Comparison of ENCODE assay signal across 14 cellular contexts in the genomic region with DNA sequence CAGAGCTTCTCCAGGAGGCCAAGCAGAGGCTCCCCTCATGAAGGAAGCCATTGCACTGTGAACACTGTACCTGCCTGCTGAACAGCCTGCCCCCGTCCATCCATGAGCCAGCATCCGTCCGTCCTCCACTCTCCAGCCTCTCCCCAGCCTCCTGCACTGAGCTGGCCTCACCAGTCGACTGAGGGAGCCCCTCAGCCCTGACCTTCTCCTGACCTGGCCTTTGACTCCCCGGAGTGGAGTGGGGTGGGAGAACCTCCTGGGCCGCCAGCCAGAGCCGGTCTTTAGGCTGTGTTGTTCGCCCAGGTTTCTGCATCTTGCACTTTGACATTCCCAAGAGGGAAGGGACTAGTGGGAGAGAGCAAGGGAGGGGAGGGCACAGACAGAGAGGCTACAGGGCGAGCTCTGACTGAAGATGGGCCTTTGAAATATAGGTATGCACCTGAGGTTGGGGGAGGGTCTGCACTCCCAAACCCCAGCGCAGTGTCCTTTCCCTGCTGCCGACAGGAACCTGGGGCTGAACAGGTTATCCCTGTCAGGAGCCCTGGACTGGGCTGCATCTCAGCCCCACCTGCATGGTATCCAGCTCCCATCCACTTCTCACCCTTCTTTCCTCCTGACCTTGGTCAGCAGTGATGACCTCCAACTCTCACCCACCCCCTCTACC. TPM values are rescaled to one million over a fixed set of nuclear protein-coding genes. Genes with fewer than 3 reads are reported as not detected.
A peak's percentile ranks its signal among the peaks of the same experiment; 100 is the strongest.
DNase-seq lines count a peak whose midpoint lies in the region; ATAC-seq and TF ChIP-seq lines count a peak whose summit lies in the region.
"Had no signal": no experiment of that assay in that cellular context is flagged by ENCODE, and none has a peak within 500 bp of the region (broad histone marks: within the 10 kb centered on the region; RNA-seq: fewer than 3 reads in every experiment).

No MANE protein-coding gene starts in this region.

- TF ChIP-seq CTCF in RWPE2 (IDR thresholded peaks at IDR 0.05; ENCODE audit: poor library complexity, severe bottlenecking) (no peak), esophagus muscularis mucosa (IDR thresholded peaks at IDR 0.05) (no peak), ovary (IDR thresholded peaks at IDR 0.05) (no peak), thyroid gland (IDR thresholded peaks at IDR 0.05) (no peak)

- WGBS in esophagus muscularis mucosa = 88% methylated on average over 9 of the region's 11 CpGs
- 55 to 64% (median 56%) methylated on average over 11 of the region's 11 CpGs for WGBS in ovary, 3 donors
- WGBS in thyroid gland, 2 donors = 89 to 91% methylated on average over 9 to 11 of the region's 11 CpGs

- intact Hi-C loops in esophagus muscularis mucosa (cut with DNase I) = loop anchor here (5.0 kb wide), 2 partner anchors 53 to 62 kb away; a partner anchor contains a TSS
- intact Hi-C loops in ovary (cut with DNase I) = loop anchor here in 3 of 4 donors (5.0 to 10.0 kb wide), 4 partner anchors 52 to 137 kb away; a partner anchor contains a TSS
- intact Hi-C loops in thyroid gland (cut with DNase I) = loop anchor here (5.0 kb wide), 1 partner anchor 48 kb away; no protein-coding TSS in a partner anchor

- H3K4me1 ChIP-seq in RWPE2 (ENCODE audit: insufficient read depth, poor library complexity, severe bottlenecking) (peaks cover 23% of the 10 kb centered on the region), esophagus muscularis mucosa (peaks cover 54 to 74% (median 63%) of the 10 kb centered on the region in 4 donors), ovary (ENCODE audit: insufficient read depth) (peaks cover 33% of the 10 kb centered on the region), thyroid gland (peaks cover 21 to 51% of the 10 kb centered on the region in 2 donors)

- H3K9me3 ChIP-seq in RWPE2 (ENCODE audit: severe bottlenecking) (no peaks in the 10 kb centered on the region), esophagus muscularis mucosa (no peaks in the 10 kb centered on the region), ovary (no peaks in the 10 kb centered on the region), thyroid gland (no peaks in the 10 kb centered on the region)
- H3K9me3 ChIP-seq: BLaER1 had no signal

- no peak for ATAC-seq in RWPE2 (ENCODE audit: low read depth)
- no peak for ATAC-seq in GM19328 (IDR thresholded peaks at IDR 0.05; ENCODE audit: unreplicated experiment)
- ATAC-seq: naive thymus-derived CD4-positive, alpha-beta T cell had no signal

- H3K27ac ChIP-seq in RWPE2 (ENCODE audit: poor library complexity, severe bottlenecking) = peak overlapping the region; percentile 60
- H3K27ac ChIP-seq in esophagus muscularis mucosa (replicated peaks in 1 of 4) = peak overlapping the region; percentile 76 to 85 (median 84)
- peak overlapping the region; percentile 38 to 62 for H3K27ac ChIP-seq in ovary
- H3K27ac ChIP-seq in thyroid gland = peak overlapping the region; percentile 78 to 82 (median 78)
- H3K27ac ChIP-seq: BLaER1 had no signal

- DNase-seq in RWPE2 (ENCODE audit: low spot score) (no peak), esophagus muscularis mucosa (ENCODE audit: extremely low spot score) (no peak), ovary (peak in 3 of 5 donors; percentile 40 to 67 (median 51)), thyroid gland (no peak), activated gamma-delta T cell treated with Interleukin-2 at 50 U/mL for 16 hours (no peak)
- no peak for DNase-seq in stimulated activated CD8-positive, alpha-beta memory T cell treated with anti-CD3 and anti-CD28 coated beads, Interleukin-4, amount 100 ng/mL, for 48 hours
- DNase-seq: activated CD4-positive, alpha-beta memory T cell treated with anti-CD3 and anti-CD28 coated beads, Interleukin-2, amount 10 ng/mL, durations not matched to agents 7 days and 5 days; activated naive CD4-positive, alpha-beta T cell; NCI-H1436; NCI-H526 had no signal

- H3K27me3 ChIP-seq in RWPE2 (ENCODE audit: insufficient read depth, poor library complexity, severe bottlenecking) (no peaks in the 10 kb centered on the region), esophagus muscularis mucosa (no peaks in the 10 kb centered on the region), ovary (no peaks in the 10 kb centered on the region), thyroid gland (no peaks in the 10 kb centered on the region)
- H3K27me3 ChIP-seq: BLaER1 had no signal

- no peak for TF ChIP-seq EP300 in esophagus muscularis mucosa (IDR thresholded peaks at IDR 0.05)
- TF ChIP-seq EP300 in ovary (IDR thresholded peaks at IDR 0.05) = no peak

- no peaks in the 10 kb centered on the region; the same call in 1 of the 2 replicates for H3K36me3 ChIP-seq in RWPE2 (ENCODE audit: low read depth)
- peaks cover 26 to 48% (median 44%) of the 10 kb centered on the region in 4 donors for H3K36me3 ChIP-seq in esophagus muscularis mucosa
- no peaks in the 10 kb centered on the region for H3K36me3 ChIP-seq in ovary
- peaks cover 21 to 26% of the 10 kb centered on the region in 2 donors for H3K36me3 ChIP-seq in thyroid gland
- H3K36me3 ChIP-seq: BLaER1 had no signal

- TF ChIP-seq POLR2A in esophagus muscularis mucosa (IDR thresholded peaks at IDR 0.05; ENCODE audit: low read depth) (no peak), ovary (IDR thresholded peaks at IDR 0.05) (no peak), thyroid gland (IDR thresholded peaks at IDR 0.05) (no peak)

- no peak overlapping the region for H3K4me3 ChIP-seq in RWPE2 (ENCODE audit: severe bottlenecking)
- no peak overlapping the region for H3K4me3 ChIP-seq in esophagus muscularis mucosa
- no peak overlapping the region for H3K4me3 ChIP-seq in ovary
- H3K4me3 ChIP-seq in thyroid gland (replicated peaks in 1 of 3) = no peak overlapping the region
- H3K4me3 ChIP-seq: BLaER1, smooth muscle cell had no signal

RNA-seq across cellular contexts. Expression of a gene that starts 19.1 kb away (rescaled TPM):
- 10 to 100 TPM; 27.0 to 92.6 (median 48.1) TPM for total RNA-seq in esophagus muscularis mucosa
- total RNA-seq in ovary = 10 to 100 TPM; 24.2 to 57.6 (median 44.3) TPM
- 10 to 100 TPM; 13.1 to 48.6 TPM for polyA plus RNA-seq in ovary
- total RNA-seq in thyroid gland = 100 to 1,000 TPM in 1 of 4 donors, 10 to 100 TPM in 3; 33.5 to 127 (median 62.3) TPM

RNA-seq across cellular contexts. Expression of a gene that starts 54.8 kb away (rescaled TPM):
- 100 to 1,000 TPM in 1 of 4 donors, 10 to 100 TPM in 3; 72.1 to 111 (median 91.0) TPM for total RNA-seq in esophagus muscularis mucosa
- 100 to 1,000 TPM in 2 of 7 donors, 10 to 100 TPM in 5; 41.1 to 113 (median 85.8) TPM for total RNA-seq in ovary
- 100 to 1,000 TPM in 1 of 2 donors, 10 to 100 TPM in 1; 41.8 to 103 TPM for polyA plus RNA-seq in ovary
- 100 to 1,000 TPM in 3 of 4 donors, 10 to 100 TPM in 1; 90.3 to 200 (median 118) TPM for total RNA-seq in thyroid gland

Comparison
In these comparisons a context has a peak if more than half of its experiments do, and no peak if none do; other contexts are left out.
1. DNase-seq: peak in ovary (3 of 5); none in RWPE2 (single experiment), esophagus muscularis mucosa (single experiment), thyroid gland (0 of 2), activated gamma-delta T cell treated with Interleukin-2 at 50 U/mL for 16 hours (single experiment) and stimulated activated CD8-positive, alpha-beta memory T cell treated with anti-CD3 and anti-CD28 coated beads, Interleukin-4, amount 100 ng/mL, for 48 hours (single experiment).
2. Peak in every context shown above with its lines, with median percentiles within 50 percentile points of each other: H3K27ac ChIP-seq.